In genomic region chr7:22729180-22729579, GRCh38 we compare ENCODE assay signal across 39 cellular contexts. TPM values are rescaled to one million over a fixed set of nuclear protein-coding genes. Genes with fewer than 3 reads are reported as not detected.
A peak's percentile ranks its signal among the peaks of the same experiment; 100 is the strongest.
DNase-seq lines count a peak whose midpoint lies in the region; ATAC-seq and TF ChIP-seq lines count a peak whose summit lies in the region.
"Had no signal": no experiment of that assay in that cellular context is flagged by ENCODE, and none has a peak within 500 bp of the region (broad histone marks: within the 10 kb centered on the region; RNA-seq: fewer than 3 reads in every experiment).

No MANE protein-coding gene starts in this region.

- H4K20me1 ChIP-seq in PC-3 (ENCODE audit: low read length): no peaks in the 10 kb centered on the region
- H4K20me1 ChIP-seq: BLaER1 had no signal

- no peaks in the 10 kb centered on the region for H3K36me3 Mint-ChIP-seq in activated T-cell treated with anti-CD3 and anti-CD28 coated beads, Interleukin-2, amount 50 U/mL, for 4 hours (ENCODE audit: insufficient read depth)
- no peaks in the 10 kb centered on the region for H3K36me3 Mint-ChIP-seq in activated T-cell treated with anti-CD3 and anti-CD28 coated beads, Interleukin-2, amount 50 U/mL, for 24 hours (ENCODE audit: low read depth)
- H3K36me3 Mint-ChIP-seq: activated naive CD8-positive, alpha-beta T cell; naive thymus-derived CD4-positive, alpha-beta T cell had no signal

- no peaks in the 10 kb centered on the region for H3K27me3 ChIP-seq in PC-3 (ENCODE audit: low read length)
- H3K27me3 ChIP-seq: cardiac muscle cell, Peyer's patch, suprapubic skin, upper lobe of right lung had no signal

- H2AFZ ChIP-seq in PC-3 (ENCODE audit: low read length): no peak overlapping the region

- CTCF ChIA-PET in PC-3 (lab: Charles Lee): no interaction called here

- intact Hi-C loops in PC-3 (cut with micrococcal nuclease): loop anchor here (5.0 kb wide), 1 partner anchor 343 kb away; no protein-coding TSS in a partner anchor

- TF ChIP-seq CTCF in PC-3 (conservative IDR thresholded peaks at IDR 0.05; ENCODE audit: low read depth, low read length) (no peak), fibroblast of the aortic adventitia (IDR thresholded peaks at IDR 0.05; ENCODE audit: insufficient read depth, low read length) (no peak)

- ATAC-seq in activated T-cell treated with anti-CD3 and anti-CD28 coated beads, Interleukin-2, amount 50 U/mL, for 4 hours: no peak
- ATAC-seq in PC-3: no peak
- ATAC-seq in HG03565 (IDR thresholded peaks at IDR 0.05; ENCODE audit: unreplicated experiment): no peak
- ATAC-seq: naive thymus-derived CD4-positive, alpha-beta T cell had no signal

- POLR2A ChIA-PET in PC-3 (lab: Charles Lee; ENCODE audit: unreplicated experiment): no interaction called here

- DNase-seq in activated T-cell treated with anti-CD3 and anti-CD28 coated beads, Interleukin-2, amount 50 U/mL, for 4 hours: no peak
- no peak for DNase-seq in activated T-cell treated with anti-CD3 and anti-CD28 coated beads, Interleukin-2, amount 50 U/mL, for 24 hours
- no peak for DNase-seq in PC-3
- DNase-seq in fibroblast of the aortic adventitia (ENCODE audit: low read depth): peak; percentile 50
- DNase-seq in 8988T: no peak
- no peak for DNase-seq in NCI-H82 treated with DMSO at 0.1 percent for 48 hours (lab: John Stamatoyannopoulos, UW; ENCODE audit: unreplicated experiment)
- DNase-seq in activated gamma-delta T cell treated with Interleukin-2 at 50 U/mL for 16 hours: no peak
- DNase-seq: activated CD8-positive, alpha-beta memory T cell treated with anti-CD3 and anti-CD28 coated beads for 24 hours; activated effector memory CD4-positive, alpha-beta T cell treated with Interleukin-2 at 50 U/mL for 16 hours; activated T-cell treated with anti-CD3 and anti-CD28 coated beads for 4 hours; anterior cingulate cortex; colonic mucosa; DMS 273 treated with DMSO at 0.1 percent for 48 hours; effector CD8-positive, alpha-beta T cell; glutamatergic neuron; islet precursor cell; left ventricle myocardium inferior; NCI-H1930; NCI-H524 treated with DMSO at 0.1 percent for 48 hours; NK-92 treated with Interleukin-12 subunit alpha and Interleukin-12 subunit beta, amount 100 ng/mL, for 24 hours; occipital lobe; Peyer's patch; SHP77 treated with DMSO at 0.1 percent for 48 hours; stimulated activated naive CD4-positive, alpha-beta T cell treated with Interleukin-2 at 50 U/mL for 16 hours; T1000; upper lobe of right lung had no signal

- no peaks in the 10 kb centered on the region for H3K9me2 ChIP-seq in PC-3 (replicated peaks; ENCODE audit: low read length)

- peak overlapping the region; percentile 97 for H3K27ac ChIP-seq in PC-3 (ENCODE audit: low read length)
- H3K27ac ChIP-seq: BLaER1, cardiac muscle cell, colonic mucosa, epithelial cell of prostate, HL-60, KMS-11, left ventricle myocardium inferior, Peyer's patch, suprapubic skin, VCaP had no signal

- H3K79me2 ChIP-seq in PC-3 (ENCODE audit: low read length): peaks cover 7% of the 10 kb centered on the region; the same call in 1 of the 2 replicates

- H3F3A ChIP-seq in PC-3 (ENCODE audit: low read length, unreplicated experiment): no peaks in the 10 kb centered on the region

- no peak overlapping the region for H3K27ac Mint-ChIP-seq in activated T-cell treated with anti-CD3 and anti-CD28 coated beads, Interleukin-2, amount 50 U/mL, for 24 hours
- H3K27ac Mint-ChIP-seq: activated CD4-positive, alpha-beta T cell treated with anti-CD3 and anti-CD28 coated beads, Interleukin-2, amount 10 ng/mL, durations not matched to agents 24 days and 14 days; activated naive CD8-positive, alpha-beta T cell; naive thymus-derived CD4-positive, alpha-beta T cell had no signal

- H3K4me3 ChIP-seq in PC-3 (ENCODE audit: low read length) (no peak overlapping the region), fibroblast of the aortic adventitia (ENCODE audit: low read depth, low read length) (peak overlapping the region; percentile 71)
- H3K4me3 ChIP-seq: BLaER1, cardiac muscle cell, colonic mucosa, GM12878, Peyer's patch, suprapubic skin had no signal

- H3K27me3 Mint-ChIP-seq in activated T-cell treated with anti-CD3 and anti-CD28 coated beads, Interleukin-2, amount 50 U/mL, for 4 hours (ENCODE audit: low read depth): peaks cover 18% of the 10 kb centered on the region
- H3K27me3 Mint-ChIP-seq in activated T-cell treated with anti-CD3 and anti-CD28 coated beads, Interleukin-2, amount 50 U/mL, for 24 hours: peaks cover 64% of the 10 kb centered on the region

- peak overlapping the region; percentile 95; the same call in 1 of the 2 replicates for H3K4me2 ChIP-seq in PC-3 (ENCODE audit: low read length)
- H3K4me2 ChIP-seq: BLaER1, KMS-11 had no signal

- peak overlapping the region; percentile 97; the same call in 1 of the 2 replicates for H3K9ac ChIP-seq in PC-3 (ENCODE audit: low read length)
- H3K9ac ChIP-seq: BLaER1, KMS-11 had no signal

- peaks cover 18% of the 10 kb centered on the region for H3K4me1 Mint-ChIP-seq in activated T-cell treated with anti-CD3 and anti-CD28 coated beads, Interleukin-2, amount 50 U/mL, for 4 hours (ENCODE audit: low read depth)
- peaks cover 25% of the 10 kb centered on the region for H3K4me1 Mint-ChIP-seq in activated T-cell treated with anti-CD3 and anti-CD28 coated beads, Interleukin-2, amount 50 U/mL, for 24 hours (ENCODE audit: low read depth)

- BruUV-seq in PC-3 (replicated peaks; lab: Mats Ljungman, UMichigan): no TSS peak

- peaks cover 59% of the 10 kb centered on the region for H3K4me1 ChIP-seq in PC-3 (ENCODE audit: insufficient read depth, low read length)
- H3K4me1 ChIP-seq: colonic mucosa had no signal

- no peaks in the 10 kb centered on the region for H3K9me3 Mint-ChIP-seq in activated T-cell treated with anti-CD3 and anti-CD28 coated beads, Interleukin-2, amount 50 U/mL, for 4 hours
- H3K9me3 Mint-ChIP-seq in activated T-cell treated with anti-CD3 and anti-CD28 coated beads, Interleukin-2, amount 50 U/mL, for 24 hours: no peaks in the 10 kb centered on the region
- H3K9me3 Mint-ChIP-seq: activated CD4-positive, alpha-beta T cell treated with anti-CD3 and anti-CD28 coated beads, Interleukin-2, amount 10 ng/mL, durations not matched to agents 24 days and 14 days; naive thymus-derived CD4-positive, alpha-beta T cell had no signal

- H3K36me3 ChIP-seq in PC-3 (ENCODE audit: low read depth, low read length): no peaks in the 10 kb centered on the region
- H3K36me3 ChIP-seq: BLaER1, cardiac muscle cell, colonic mucosa, left ventricle myocardium inferior, Peyer's patch, suprapubic skin, upper lobe of right lung had no signal

- peak overlapping the region; percentile 23 for H3K4me3 Mint-ChIP-seq in activated T-cell treated with anti-CD3 and anti-CD28 coated beads, Interleukin-2, amount 50 U/mL, for 4 hours
- H3K4me3 Mint-ChIP-seq in activated T-cell treated with anti-CD3 and anti-CD28 coated beads, Interleukin-2, amount 50 U/mL, for 24 hours: no peak overlapping the region
- H3K4me3 Mint-ChIP-seq: activated CD4-positive, alpha-beta T cell treated with anti-CD3 and anti-CD28 coated beads, Interleukin-2, amount 10 ng/mL, durations not matched to agents 24 days and 14 days; activated naive CD8-positive, alpha-beta T cell; naive thymus-derived CD4-positive, alpha-beta T cell had no signal

- no peaks in the 10 kb centered on the region for H3K9me3 ChIP-seq in PC-3 (ENCODE audit: low read length)
- H3K9me3 ChIP-seq: BLaER1, colonic mucosa, left ventricle myocardium inferior, Peyer's patch, suprapubic skin, upper lobe of right lung had no signal

RNA-seq across cellular contexts. Expression of gene IL6, which starts 2.2 kb away (rescaled TPM):
- total RNA-seq in activated T-cell treated with anti-CD3 and anti-CD28 coated beads, Interleukin-2, amount 50 U/mL, for 4 hours: 10 to 100 TPM in 2 of 3 donors, 1 to 10 TPM in 1; 9.3 to 35.4 (median 10.0) TPM
- total RNA-seq in PC-3 (2014; rRNA removed) (110 and 113 TPM in 2 replicates), fibroblast of the aortic adventitia (ENCODE audit: low replicate concordance) (3.8 and 10.2 TPM in 2 replicates)
- total RNA-seq: cardiac muscle cell, GM12878, occipital lobe, skeletal muscle tissue had no signal
